In the genomic region with DNA sequence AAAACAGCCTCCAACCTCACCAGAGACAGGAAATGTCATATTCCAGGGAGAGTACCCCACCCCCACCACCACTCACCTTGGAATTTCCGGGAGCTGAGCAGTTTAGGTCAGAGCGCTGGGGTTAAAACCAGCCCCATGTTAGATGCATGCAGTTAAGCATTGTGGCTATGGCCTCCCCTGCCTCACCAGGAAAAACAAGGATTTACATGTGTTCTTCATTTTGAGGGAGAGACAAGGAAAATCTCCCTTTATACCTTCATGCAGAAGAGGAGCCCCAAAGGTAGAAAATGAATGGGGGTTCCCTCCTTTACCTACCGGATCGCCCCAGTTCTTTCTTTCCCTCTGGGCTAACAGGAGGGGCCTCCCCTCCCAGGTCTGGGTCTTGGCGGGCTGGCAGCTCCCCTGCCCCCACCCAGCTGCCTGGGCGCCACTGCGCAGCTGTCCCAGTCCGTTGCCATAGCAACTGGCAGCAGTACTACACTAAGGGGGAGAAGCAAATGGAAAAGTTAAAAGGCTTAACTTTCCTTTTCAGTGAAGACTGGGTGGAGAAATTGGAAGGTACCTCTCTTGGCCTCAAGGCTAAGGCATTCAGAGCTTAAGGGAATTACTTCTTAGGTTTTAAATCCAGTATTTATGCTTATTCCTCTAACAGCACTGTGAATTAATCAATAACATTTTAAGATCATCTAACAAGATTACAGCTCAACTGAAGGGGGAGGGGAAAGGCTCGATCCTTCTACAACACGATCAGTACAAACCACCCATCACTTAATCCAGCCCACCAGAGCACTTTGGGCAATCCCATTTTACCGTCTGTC, we compare ENCODE assay signal across 1 cellular context.
TF ChIP-seq lines count a peak whose summit lies in the region.

No MANE protein-coding gene starts in this region.

TF ChIP-seq in GM12878, 131 proteins besides CTCF, POLR2A, EP300 and RAD21 (continued from another document and continues in another):
- TF ChIP-seq, protein P1, sequence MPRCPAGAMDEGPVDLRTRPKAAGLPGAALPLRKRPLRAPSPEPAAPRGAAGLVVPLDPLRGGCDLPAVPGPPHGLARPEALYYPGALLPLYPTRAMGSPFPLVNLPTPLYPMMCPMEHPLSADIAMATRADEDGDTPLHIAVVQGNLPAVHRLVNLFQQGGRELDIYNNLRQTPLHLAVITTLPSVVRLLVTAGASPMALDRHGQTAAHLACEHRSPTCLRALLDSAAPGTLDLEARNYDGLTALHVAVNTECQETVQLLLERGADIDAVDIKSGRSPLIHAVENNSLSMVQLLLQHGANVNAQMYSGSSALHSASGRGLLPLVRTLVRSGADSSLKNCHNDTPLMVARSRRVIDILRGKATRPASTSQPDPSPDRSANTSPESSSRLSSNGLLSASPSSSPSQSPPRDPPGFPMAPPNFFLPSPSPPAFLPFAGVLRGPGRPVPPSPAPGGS (IDR thresholded peaks at IDR 0.05; ENCODE audit: borderline replicate concordance, insufficient read depth, low read depth, low read length, poor library complexity, severe bottlenecking) = no peak
- TF ChIP-seq NRF1 (conservative IDR thresholded peaks at IDR 0.05; ENCODE audit: low read depth, low read length) = peak; percentile 67
- TF ChIP-seq IRF4 (IDR thresholded peaks at IDR 0.05; ENCODE audit: low read depth, low read length) = 0 out of 2 replicates have a peak, but pooled peaks have one; percentile 11
- no peak for TF ChIP-seq SMARCA5 (IDR thresholded peaks at IDR 0.05)
- no peak for TF ChIP-seq CBX5 (IDR thresholded peaks at IDR 0.05; ENCODE audit: low read depth)
- TF ChIP-seq CHD1 (IDR thresholded peaks at IDR 0.05; ENCODE audit: low read depth, low read length) = no peak
- 0 out of 2 replicates have a peak, but pooled peaks have one; percentile 6 for TF ChIP-seq CREB1 (IDR thresholded peaks at IDR 0.05; ENCODE audit: low read depth)
- no peak for TF ChIP-seq BCL11A (IDR thresholded peaks at IDR 0.05; ENCODE audit: low read depth, low read length)
- TF ChIP-seq SPI1 (IDR thresholded peaks at IDR 0.05; ENCODE audit: borderline replicate concordance, insufficient read depth, low read depth, low read length) = no peak
- TF ChIP-seq SP1 (IDR thresholded peaks at IDR 0.05; ENCODE audit: low read depth, low read length) = no peak
- TF ChIP-seq, protein P2, sequence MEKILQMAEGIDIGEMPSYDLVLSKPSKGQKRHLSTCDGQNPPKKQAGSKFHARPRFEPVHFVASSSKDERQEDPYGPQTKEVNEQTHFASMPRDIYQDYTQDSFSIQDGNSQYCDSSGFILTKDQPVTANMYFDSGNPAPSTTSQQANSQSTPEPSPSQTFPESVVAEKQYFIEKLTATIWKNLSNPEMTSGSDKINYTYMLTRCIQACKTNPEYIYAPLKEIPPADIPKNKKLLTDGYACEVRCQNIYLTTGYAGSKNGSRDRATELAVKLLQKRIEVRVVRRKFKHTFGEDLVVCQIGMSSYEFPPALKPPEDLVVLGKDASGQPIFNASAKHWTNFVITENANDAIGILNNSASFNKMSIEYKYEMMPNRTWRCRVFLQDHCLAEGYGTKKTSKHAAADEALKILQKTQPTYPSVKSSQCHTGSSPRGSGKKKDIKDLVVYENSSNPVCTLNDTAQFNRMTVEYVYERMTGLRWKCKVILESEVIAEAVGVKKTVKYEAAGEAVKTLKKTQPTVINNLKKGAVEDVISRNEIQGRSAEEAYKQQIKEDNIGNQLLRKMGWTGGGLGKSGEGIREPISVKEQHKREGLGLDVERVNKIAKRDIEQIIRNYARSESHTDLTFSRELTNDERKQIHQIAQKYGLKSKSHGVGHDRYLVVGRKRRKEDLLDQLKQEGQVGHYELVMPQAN (conservative IDR thresholded peaks at IDR 0.05) = 0 out of 2 replicates have a peak, but pooled peaks have one; percentile 26
- no peak for TF ChIP-seq ZNF384 (IDR thresholded peaks at IDR 0.05; ENCODE audit: borderline replicate concordance, low read depth, low read length)
- TF ChIP-seq, protein P3, sequence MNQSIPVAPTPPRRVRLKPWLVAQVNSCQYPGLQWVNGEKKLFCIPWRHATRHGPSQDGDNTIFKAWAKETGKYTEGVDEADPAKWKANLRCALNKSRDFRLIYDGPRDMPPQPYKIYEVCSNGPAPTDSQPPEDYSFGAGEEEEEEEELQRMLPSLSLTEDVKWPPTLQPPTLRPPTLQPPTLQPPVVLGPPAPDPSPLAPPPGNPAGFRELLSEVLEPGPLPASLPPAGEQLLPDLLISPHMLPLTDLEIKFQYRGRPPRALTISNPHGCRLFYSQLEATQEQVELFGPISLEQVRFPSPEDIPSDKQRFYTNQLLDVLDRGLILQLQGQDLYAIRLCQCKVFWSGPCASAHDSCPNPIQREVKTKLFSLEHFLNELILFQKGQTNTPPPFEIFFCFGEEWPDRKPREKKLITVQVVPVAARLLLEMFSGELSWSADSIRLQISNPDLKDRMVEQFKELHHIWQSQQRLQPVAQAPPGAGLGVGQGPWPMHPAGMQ (IDR thresholded peaks at IDR 0.05; ENCODE audit: borderline replicate concordance) = no peak
- no peak for TF ChIP-seq ESRRA (IDR thresholded peaks at IDR 0.05; ENCODE audit: low read length)
- peak; percentile 89 for TF ChIP-seq MXI1 (IDR thresholded peaks at IDR 0.05; ENCODE audit: low read depth, low read length)
- no peak for TF ChIP-seq SUZ12 (IDR thresholded peaks at IDR 0.05; ENCODE audit: unreplicated experiment)
- no peak for TF ChIP-seq KLF5 (IDR thresholded peaks at IDR 0.05; ENCODE audit: partially characterized antibody)
- TF ChIP-seq MTA2 (IDR thresholded peaks at IDR 0.05; ENCODE audit: low read depth) = no peak
- no peak for TF ChIP-seq ZNF207 (IDR thresholded peaks at IDR 0.05; ENCODE audit: borderline replicate concordance)
- TF ChIP-seq, protein P4, sequence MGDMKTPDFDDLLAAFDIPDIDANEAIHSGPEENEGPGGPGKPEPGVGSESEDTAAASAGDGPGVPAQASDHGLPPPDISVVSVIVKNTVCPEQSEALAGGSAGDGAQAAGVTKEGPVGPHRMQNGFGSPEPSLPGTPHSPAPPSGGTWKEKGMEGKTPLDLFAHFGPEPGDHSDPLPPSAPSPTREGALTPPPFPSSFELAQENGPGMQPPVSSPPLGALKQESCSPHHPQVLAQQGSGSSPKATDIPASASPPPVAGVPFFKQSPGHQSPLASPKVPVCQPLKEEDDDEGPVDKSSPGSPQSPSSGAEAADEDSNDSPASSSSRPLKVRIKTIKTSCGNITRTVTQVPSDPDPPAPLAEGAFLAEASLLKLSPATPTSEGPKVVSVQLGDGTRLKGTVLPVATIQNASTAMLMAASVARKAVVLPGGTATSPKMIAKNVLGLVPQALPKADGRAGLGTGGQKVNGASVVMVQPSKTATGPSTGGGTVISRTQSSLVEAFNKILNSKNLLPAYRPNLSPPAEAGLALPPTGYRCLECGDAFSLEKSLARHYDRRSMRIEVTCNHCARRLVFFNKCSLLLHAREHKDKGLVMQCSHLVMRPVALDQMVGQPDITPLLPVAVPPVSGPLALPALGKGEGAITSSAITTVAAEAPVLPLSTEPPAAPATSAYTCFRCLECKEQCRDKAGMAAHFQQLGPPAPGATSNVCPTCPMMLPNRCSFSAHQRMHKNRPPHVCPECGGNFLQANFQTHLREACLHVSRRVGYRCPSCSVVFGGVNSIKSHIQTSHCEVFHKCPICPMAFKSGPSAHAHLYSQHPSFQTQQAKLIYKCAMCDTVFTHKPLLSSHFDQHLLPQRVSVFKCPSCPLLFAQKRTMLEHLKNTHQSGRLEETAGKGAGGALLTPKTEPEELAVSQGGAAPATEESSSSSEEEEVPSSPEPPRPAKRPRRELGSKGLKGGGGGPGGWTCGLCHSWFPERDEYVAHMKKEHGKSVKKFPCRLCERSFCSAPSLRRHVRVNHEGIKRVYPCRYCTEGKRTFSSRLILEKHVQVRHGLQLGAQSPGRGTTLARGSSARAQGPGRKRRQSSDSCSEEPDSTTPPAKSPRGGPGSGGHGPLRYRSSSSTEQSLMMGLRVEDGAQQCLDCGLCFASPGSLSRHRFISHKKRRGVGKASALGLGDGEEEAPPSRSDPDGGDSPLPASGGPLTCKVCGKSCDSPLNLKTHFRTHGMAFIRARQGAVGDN (IDR thresholded peaks at IDR 0.05) = no peak
- peak; percentile 86 for TF ChIP-seq CHD2 (IDR thresholded peaks at IDR 0.05; ENCODE audit: borderline replicate concordance, low read depth, low read length)
- no peak for TF ChIP-seq TARDBP (IDR thresholded peaks at IDR 0.05; ENCODE audit: borderline replicate concordance)
- no peak for TF ChIP-seq ZZZ3 (IDR thresholded peaks at IDR 0.05; ENCODE audit: control insufficient read depth, insufficient read length, low read depth)
- 0 out of 2 replicates have a peak, but pooled peaks have one; percentile 43 for TF ChIP-seq RCOR1 (conservative IDR thresholded peaks at IDR 0.05; ENCODE audit: low read depth, low read length)
- TF ChIP-seq ATF7 (IDR thresholded peaks at IDR 0.05; ENCODE audit: low read depth) = no peak
- TF ChIP-seq NBN (IDR thresholded peaks at IDR 0.05) = no peak
- TF ChIP-seq IKZF2 (IDR thresholded peaks at IDR 0.05) = peak in 1 of 2 experiments; percentile 61
- no peak for TF ChIP-seq NR2F1 (conservative IDR thresholded peaks at IDR 0.05)
- peak; percentile 5 for TF ChIP-seq PBX3 (IDR thresholded peaks at IDR 0.05; ENCODE audit: insufficient replicate concordance, low read depth, low read length)
- TF ChIP-seq NR2C2 (IDR thresholded peaks at IDR 0.05; ENCODE audit: borderline replicate concordance, control insufficient read depth, insufficient read length, low read depth) = no peak
- no peak for TF ChIP-seq STAT1 (conservative IDR thresholded peaks at IDR 0.05)
- no peak for TF ChIP-seq GABPA (IDR thresholded peaks at IDR 0.05; ENCODE audit: low read depth)
- no peak for TF ChIP-seq KDM1A (IDR thresholded peaks at IDR 0.05; ENCODE audit: borderline replicate concordance)
- TF ChIP-seq MYB (IDR thresholded peaks at IDR 0.05; ENCODE audit: borderline replicate concordance, low read depth, low read length) = no peak
- TF ChIP-seq YY1 (IDR thresholded peaks at IDR 0.05; ENCODE audit: low read depth, low read length) = no peak
- peak; percentile 85; the same call in 1 of the 2 replicates for TF ChIP-seq RFX5 (IDR thresholded peaks at IDR 0.05; ENCODE audit: low read depth, low read length)
- TF ChIP-seq YBX1 (IDR thresholded peaks at IDR 0.05) = no peak
- TF ChIP-seq SIN3A (IDR thresholded peaks at IDR 0.05; ENCODE audit: low read depth, low read length) = peak; percentile 84; the same call in 1 of the 2 replicates
- no peak for TF ChIP-seq POLR2AphosphoS5 (IDR thresholded peaks at IDR 0.05; ENCODE audit: low read length)
- no peak for TF ChIP-seq NFXL1 (IDR thresholded peaks at IDR 0.05; ENCODE audit: borderline replicate concordance)
- TF ChIP-seq USF2 (IDR thresholded peaks at IDR 0.05; ENCODE audit: borderline replicate concordance, low read depth, low read length) = no peak
- TF ChIP-seq SMAD1 (IDR thresholded peaks at IDR 0.05; ENCODE audit: low read depth, partially characterized antibody) = no peak
- peak; percentile 23 to 24; a peak in 1 of 4 replicates for TF ChIP-seq BHLHE40 (IDR thresholded peaks at IDR 0.05; ENCODE audit: borderline replicate concordance in 1 of 2, low read depth in 2 of 2, low read length in 1 of 2)
- TF ChIP-seq ZNF217 (IDR thresholded peaks at IDR 0.05) = no peak
- no peak for TF ChIP-seq JUND (IDR thresholded peaks at IDR 0.05; ENCODE audit: low read depth, low read length)
- TF ChIP-seq NFYA (IDR thresholded peaks at IDR 0.05; ENCODE audit: borderline replicate concordance, low read depth, low read length) = no peak
- no peak for TF ChIP-seq SIX5 (IDR thresholded peaks at IDR 0.05; ENCODE audit: low read depth, low read length, severe bottlenecking)
- TF ChIP-seq ZBTB33 (IDR thresholded peaks at IDR 0.05) = no peak
- TF ChIP-seq RELA (IDR thresholded peaks at IDR 0.05; ENCODE audit: borderline replicate concordance, partially characterized antibody) = no peak
- TF ChIP-seq CHD4 (IDR thresholded peaks at IDR 0.05) = no peak
